8 cellular contexts compared by ENCODE assay signal in the genomic region with DNA sequence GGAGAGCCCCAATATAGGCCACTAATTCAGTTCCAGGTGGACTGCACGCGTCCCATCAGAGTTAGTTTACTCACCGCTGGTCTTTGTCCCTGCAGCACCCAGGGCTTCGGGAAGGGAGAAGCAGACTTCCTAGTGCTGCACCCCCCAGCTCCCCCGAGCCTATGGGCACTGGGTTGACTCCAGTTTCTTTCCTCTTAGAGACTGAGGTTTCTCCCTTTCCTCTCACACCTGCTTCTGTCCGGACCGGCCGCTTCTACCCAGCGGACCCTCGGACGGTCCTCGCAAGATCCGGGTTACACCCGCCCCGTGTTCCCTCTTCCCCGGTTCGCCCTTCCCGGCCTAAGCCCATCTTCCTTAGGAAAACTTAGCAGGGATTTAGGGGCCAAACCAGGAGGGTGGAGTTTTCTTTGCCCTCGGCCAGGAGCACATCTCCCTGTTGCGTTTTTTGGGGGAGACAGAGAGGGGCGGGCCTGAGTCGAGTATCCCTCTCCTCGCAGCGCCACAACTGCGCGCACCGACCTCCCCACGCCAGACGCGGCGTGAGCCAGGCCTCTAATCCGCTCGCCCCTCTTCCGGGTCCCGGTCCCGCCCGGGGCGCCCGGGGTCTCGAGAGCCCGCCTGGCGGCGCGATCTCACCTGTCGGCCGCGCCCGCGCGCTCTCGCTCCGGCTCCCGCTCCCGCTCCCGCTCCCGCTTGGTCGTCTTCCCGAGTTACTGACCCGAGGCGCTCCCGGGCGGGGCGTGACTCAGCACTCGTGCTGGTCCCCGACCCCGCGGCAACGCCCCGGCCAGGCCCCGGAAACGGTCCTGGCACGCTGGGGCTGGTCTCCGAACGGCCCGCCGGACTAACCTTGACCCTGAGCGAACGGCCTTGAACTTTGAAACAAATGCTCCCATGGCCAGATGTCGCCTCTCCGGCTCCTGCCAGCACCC. TPM values are rescaled to one million over a fixed set of nuclear protein-coding genes. Genes with fewer than 3 reads are reported as not detected.
DNase-seq lines count a peak whose midpoint lies in the region; ATAC-seq, FAIRE-seq and TF ChIP-seq lines count a peak whose summit lies in the region.

A gene (minus strand): TSS at position 728 of the 932 bp plus-strand sequence. CDS start 8,741 bp downstream, outside the sequence.

- peak within 1 kb of the TSS; percentile 82 for H3K27ac Mint-ChIP-seq in activated T-helper 1 cell treated with anti-CD3 and anti-CD28 coated beads, Interleukin-12 subunit alpha, Interleukin-12 subunit beta, Interleukin-2, Interleukin-4 antibody, amounts not matched to agents 30 ng/mL and 10 ng/mL and 1 ng/mL, durations not matched to agents 14 hours and 24 hours and 36 hours
- H3K27ac Mint-ChIP-seq in natural killer cell treated with Interleukin-12 subunit alpha and Interleukin-12 subunit beta and Interleukin-15 and Interleukin-18, amount 100 ng/mL, for 72 hours: peak within 1 kb of the TSS; percentile 85 to 93

- H3K36me3 Mint-ChIP-seq in activated T-helper 1 cell treated with anti-CD3 and anti-CD28 coated beads, Interleukin-12 subunit alpha, Interleukin-12 subunit beta, Interleukin-2, Interleukin-4 antibody, amounts not matched to agents 30 ng/mL and 10 ng/mL and 1 ng/mL, durations not matched to agents 14 hours and 24 hours and 36 hours (ENCODE audit: low read depth): peaks cover 3% of the 10 kb centered on the region
- no peaks in the 10 kb centered on the region for H3K36me3 Mint-ChIP-seq in natural killer cell treated with Interleukin-12 subunit alpha and Interleukin-12 subunit beta and Interleukin-15 and Interleukin-18, amount 100 ng/mL, for 72 hours

- FAIRE-seq in GM12891 (lab: Jason Lieb, UNC) (peak; percentile 81), urothelium cell line (lab: Jason Lieb, UNC) (no peak)

- H3K4me3 Mint-ChIP-seq in activated T-helper 1 cell treated with anti-CD3 and anti-CD28 coated beads, Interleukin-12 subunit alpha, Interleukin-12 subunit beta, Interleukin-2, Interleukin-4 antibody, amounts not matched to agents 30 ng/mL and 10 ng/mL and 1 ng/mL, durations not matched to agents 14 hours and 24 hours and 36 hours: peak within 1 kb of the TSS; percentile 86
- peak within 1 kb of the TSS; percentile 91 for H3K4me3 Mint-ChIP-seq in natural killer cell treated with Interleukin-12 subunit alpha and Interleukin-12 subunit beta and Interleukin-15 and Interleukin-18, amount 100 ng/mL, for 72 hours

- peaks cover 9% of the 10 kb centered on the region for H3K27me3 Mint-ChIP-seq in activated T-helper 1 cell treated with anti-CD3 and anti-CD28 coated beads, Interleukin-12 subunit alpha, Interleukin-12 subunit beta, Interleukin-2, Interleukin-4 antibody, amounts not matched to agents 30 ng/mL and 10 ng/mL and 1 ng/mL, durations not matched to agents 14 hours and 24 hours and 36 hours (ENCODE audit: insufficient read depth)
- no peaks in the 10 kb centered on the region for H3K27me3 Mint-ChIP-seq in natural killer cell treated with Interleukin-12 subunit alpha and Interleukin-12 subunit beta and Interleukin-15 and Interleukin-18, amount 100 ng/mL, for 72 hours

- TF ChIP-seq POLR2A in GM12891 (IDR thresholded peaks at IDR 0.05; ENCODE audit: low read depth, low read length): peak; percentile 72

- H3K4me1 Mint-ChIP-seq in activated T-helper 1 cell treated with anti-CD3 and anti-CD28 coated beads, Interleukin-12 subunit alpha, Interleukin-12 subunit beta, Interleukin-2, Interleukin-4 antibody, amounts not matched to agents 30 ng/mL and 10 ng/mL and 1 ng/mL, durations not matched to agents 14 hours and 24 hours and 36 hours (ENCODE audit: low read depth): peaks cover 15% of the 10 kb centered on the region
- H3K4me1 Mint-ChIP-seq in natural killer cell treated with Interleukin-12 subunit alpha and Interleukin-12 subunit beta and Interleukin-15 and Interleukin-18, amount 100 ng/mL, for 72 hours (ENCODE audit: low read depth in 2 of 2): peaks cover 21 to 34% of the 10 kb centered on the region in 2 donors

- peak; percentile 62 for DNase-seq in A172 (ENCODE audit: low spot score)
- DNase-seq in GM12891 (ENCODE audit: insufficient read length, low spot score): peak; percentile 79
- peak; percentile 25 for DNase-seq in NCI-H128 (lab: John Stamatoyannopoulos, UW; ENCODE audit: unreplicated experiment)
- no peak for DNase-seq in activated T-helper 1 cell treated with anti-CD3 and anti-CD28 coated beads, Interleukin-12 subunit alpha, Interleukin-12 subunit beta, Interleukin-2, Interleukin-4 antibody, amounts not matched to agents 30 ng/mL and 10 ng/mL and 1 ng/mL, durations not matched to agents 14 hours and 24 hours and 36 hours (ENCODE audit: low spot score)
- DNase-seq in fibroblast of peridontal ligament (ENCODE audit: extremely low read depth): peak; percentile 52
- peak; percentile 78 for DNase-seq in natural killer cell treated with Interleukin-12 subunit alpha and Interleukin-12 subunit beta and Interleukin-15 and Interleukin-18, amount 100 ng/mL, for 72 hours (ENCODE audit: low spot score)
- DNase-seq in urothelium cell line (ENCODE audit: low spot score): peak; percentile 93

- ATAC-seq in HG02610 (IDR thresholded peaks at IDR 0.05; ENCODE audit: unreplicated experiment): peak; percentile 81
- peak; percentile 81 to 90 for ATAC-seq in natural killer cell treated with Interleukin-12 subunit alpha and Interleukin-12 subunit beta and Interleukin-15 and Interleukin-18, amount 100 ng/mL, for 72 hours

- no peaks in the 10 kb centered on the region for H3K9me3 Mint-ChIP-seq in activated T-helper 1 cell treated with anti-CD3 and anti-CD28 coated beads, Interleukin-12 subunit alpha, Interleukin-12 subunit beta, Interleukin-2, Interleukin-4 antibody, amounts not matched to agents 30 ng/mL and 10 ng/mL and 1 ng/mL, durations not matched to agents 14 hours and 24 hours and 36 hours
- no peaks in the 10 kb centered on the region for H3K9me3 Mint-ChIP-seq in natural killer cell treated with Interleukin-12 subunit alpha and Interleukin-12 subunit beta and Interleukin-15 and Interleukin-18, amount 100 ng/mL, for 72 hours

- intact Hi-C loops in activated T-helper 1 cell treated with anti-CD3 and anti-CD28 coated beads, Interleukin-12 subunit alpha, Interleukin-12 subunit beta, Interleukin-2, Interleukin-4 antibody, amounts not matched to agents 30 ng/mL and 10 ng/mL and 1 ng/mL, durations not matched to agents 14 hours and 24 hours and 36 hours (cut with micrococcal nuclease): loop anchor here (1.0 to 2.0 kb wide), 2 partner anchors 14 to 16 kb away; a partner anchor contains a TSS

TF ChIP-seq in GM12891, 5 proteins besides CTCF, POLR2A, EP300 and RAD21:
- 0 out of 2 replicates have a peak, but pooled peaks have one; percentile 28 for TF ChIP-seq POLR2AphosphoS5 (IDR thresholded peaks at IDR 0.05; ENCODE audit: low read depth, low read length)
- TF ChIP-seq PAX5 (IDR thresholded peaks at IDR 0.05; ENCODE audit: insufficient read depth, low read length, severe bottlenecking): no peak
- no peak for TF ChIP-seq SPI1 (IDR thresholded peaks at IDR 0.05; ENCODE audit: low read depth, low read length)
- TF ChIP-seq POU2F2 (IDR thresholded peaks at IDR 0.05; ENCODE audit: low read depth, low read length): peak; percentile 40; the same call in 1 of the 2 replicates
- TF ChIP-seq TAF1 (IDR thresholded peaks at IDR 0.05; ENCODE audit: low read depth, low read length): peak; percentile 49; the same call in 1 of the 2 replicates

RNA-seq across cellular contexts. Expression of the gene that starts here (rescaled TPM):
- 15.3 and 16.3 TPM in 2 replicates for total RNA-seq in A172 (2014; rRNA removed; shearing (Covaris generic))
- polyA plus RNA-seq in GM12891 (2012; ENCODE audit: low read depth, missing spikeins): 10.8 TPM
- 7.1 and 7.3 TPM in 2 replicates for total RNA-seq in activated T-helper 1 cell treated with anti-CD3 and anti-CD28 coated beads, Interleukin-12 subunit alpha, Interleukin-12 subunit beta, Interleukin-2, Interleukin-4 antibody, amounts not matched to agents 30 ng/mL and 10 ng/mL and 1 ng/mL, durations not matched to agents 14 hours and 24 hours and 36 hours
- 10 to 100 TPM; 13.0 to 19.9 TPM for total RNA-seq in natural killer cell treated with Interleukin-12 subunit alpha and Interleukin-12 subunit beta and Interleukin-15 and Interleukin-18, amount 100 ng/mL, for 72 hours
